ENCODE assay signal across 2 cellular contexts in the genomic region with DNA sequence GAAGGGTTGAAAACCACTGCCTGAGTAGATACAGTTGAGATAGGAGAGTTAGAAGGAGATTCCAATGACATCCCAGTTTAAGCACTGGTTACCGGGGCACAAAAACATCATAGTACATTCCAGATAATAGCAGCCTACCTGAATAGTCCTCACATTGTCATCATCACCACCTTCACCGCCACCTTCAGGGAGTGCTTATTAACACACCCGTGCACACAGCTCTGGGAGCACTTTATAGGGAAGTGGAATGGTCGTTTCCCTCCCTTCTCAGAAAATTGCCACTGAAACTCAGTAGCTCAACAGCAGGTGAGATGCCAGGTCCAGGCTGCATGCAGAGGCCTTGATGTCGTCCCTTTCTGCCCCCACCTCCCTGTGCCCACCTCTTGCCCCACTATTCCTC.
TF ChIP-seq lines count a peak whose summit lies in the region.

No MANE protein-coding gene starts in this region.

TF ChIP-seq in HepG2, 621 proteins besides CTCF, POLR2A, EP300 and RAD21 (continues in another document):
- TF ChIP-seq MYC (CRISPR knock-in tag; IDR thresholded peaks at IDR 0.05; ENCODE audit: borderline replicate concordance): no peak
- TF ChIP-seq BRCA1 (CRISPR knock-in tag; IDR thresholded peaks at IDR 0.05): no peak
- no peak for TF ChIP-seq ZSCAN9 (CRISPR knock-in tag; IDR thresholded peaks at IDR 0.05; ENCODE audit: borderline replicate concordance)
- TF ChIP-seq GABPA (IDR thresholded peaks at IDR 0.05; ENCODE audit: low read depth, low read length): no peak
- no peak for TF ChIP-seq GABPA (CRISPR knock-in tag; IDR thresholded peaks at IDR 0.05; ENCODE audit: low read depth)
- TF ChIP-seq CENPX (CRISPR knock-in tag; IDR thresholded peaks at IDR 0.05): no peak
- no peak for TF ChIP-seq NFIB (CRISPR knock-in tag; IDR thresholded peaks at IDR 0.05; ENCODE audit: borderline replicate concordance)
- TF ChIP-seq THAP9 (CRISPR knock-in tag; IDR thresholded peaks at IDR 0.05; ENCODE audit: borderline replicate concordance): no peak
- no peak for TF ChIP-seq SP2 (CRISPR knock-in tag; IDR thresholded peaks at IDR 0.05)
- TF ChIP-seq ZNF7 (CRISPR knock-in tag; IDR thresholded peaks at IDR 0.05): no peak
- no peak for TF ChIP-seq NR2C2 (CRISPR knock-in tag; IDR thresholded peaks at IDR 0.05; ENCODE audit: borderline replicate concordance)
- TF ChIP-seq RFX3 (CRISPR knock-in tag; IDR thresholded peaks at IDR 0.05): no peak
- TF ChIP-seq, protein P1, sequence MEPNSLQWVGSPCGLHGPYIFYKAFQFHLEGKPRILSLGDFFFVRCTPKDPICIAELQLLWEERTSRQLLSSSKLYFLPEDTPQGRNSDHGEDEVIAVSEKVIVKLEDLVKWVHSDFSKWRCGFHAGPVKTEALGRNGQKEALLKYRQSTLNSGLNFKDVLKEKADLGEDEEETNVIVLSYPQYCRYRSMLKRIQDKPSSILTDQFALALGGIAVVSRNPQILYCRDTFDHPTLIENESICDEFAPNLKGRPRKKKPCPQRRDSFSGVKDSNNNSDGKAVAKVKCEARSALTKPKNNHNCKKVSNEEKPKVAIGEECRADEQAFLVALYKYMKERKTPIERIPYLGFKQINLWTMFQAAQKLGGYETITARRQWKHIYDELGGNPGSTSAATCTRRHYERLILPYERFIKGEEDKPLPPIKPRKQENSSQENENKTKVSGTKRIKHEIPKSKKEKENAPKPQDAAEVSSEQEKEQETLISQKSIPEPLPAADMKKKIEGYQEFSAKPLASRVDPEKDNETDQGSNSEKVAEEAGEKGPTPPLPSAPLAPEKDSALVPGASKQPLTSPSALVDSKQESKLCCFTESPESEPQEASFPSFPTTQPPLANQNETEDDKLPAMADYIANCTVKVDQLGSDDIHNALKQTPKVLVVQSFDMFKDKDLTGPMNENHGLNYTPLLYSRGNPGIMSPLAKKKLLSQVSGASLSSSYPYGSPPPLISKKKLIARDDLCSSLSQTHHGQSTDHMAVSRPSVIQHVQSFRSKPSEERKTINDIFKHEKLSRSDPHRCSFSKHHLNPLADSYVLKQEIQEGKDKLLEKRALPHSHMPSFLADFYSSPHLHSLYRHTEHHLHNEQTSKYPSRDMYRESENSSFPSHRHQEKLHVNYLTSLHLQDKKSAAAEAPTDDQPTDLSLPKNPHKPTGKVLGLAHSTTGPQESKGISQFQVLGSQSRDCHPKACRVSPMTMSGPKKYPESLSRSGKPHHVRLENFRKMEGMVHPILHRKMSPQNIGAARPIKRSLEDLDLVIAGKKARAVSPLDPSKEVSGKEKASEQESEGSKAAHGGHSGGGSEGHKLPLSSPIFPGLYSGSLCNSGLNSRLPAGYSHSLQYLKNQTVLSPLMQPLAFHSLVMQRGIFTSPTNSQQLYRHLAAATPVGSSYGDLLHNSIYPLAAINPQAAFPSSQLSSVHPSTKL (CRISPR knock-in tag; IDR thresholded peaks at IDR 0.05): no peak
- no peak for TF ChIP-seq BRD4 (CRISPR knock-in tag; IDR thresholded peaks at IDR 0.05)
- TF ChIP-seq ZEB1 (IDR thresholded peaks at IDR 0.05; ENCODE audit: insufficient replicate concordance, low read depth): no peak
- TF ChIP-seq TBX2 (CRISPR knock-in tag; IDR thresholded peaks at IDR 0.05; ENCODE audit: borderline replicate concordance): no peak

TF ChIP-seq in GM12878, 131 proteins besides CTCF, POLR2A, EP300 and RAD21:
- TF ChIP-seq CREB1 (IDR thresholded peaks at IDR 0.05; ENCODE audit: low read depth) (no peak), MTA3 (IDR thresholded peaks at IDR 0.05; ENCODE audit: borderline replicate concordance, low read length) (no peak)
